8 cellular contexts compared by ENCODE assay signal in genomic region chr2:48114256-48114655, GRCh38.
DNase-seq lines count a peak whose midpoint lies in the region; ATAC-seq and TF ChIP-seq lines count a peak whose summit lies in the region.

No MANE protein-coding gene starts in this region.

- in situ Hi-C loops in Caki2 (cut with HindIII; ENCODE audit: low pct_unique_long_range_greater_than_20kb, low sequenced_read_pairs) = no loop called here

- H3K27ac ChIP-seq in HEK293 (ENCODE audit: extremely low read depth, low read depth, low read length) = no peak overlapping the region
- H3K27ac ChIP-seq in RWPE1 = no peak overlapping the region

- no peaks in the 10 kb centered on the region for H3K4me1 ChIP-seq in HEK293 (ENCODE audit: control insufficient read depth, insufficient read depth, low read length)

- H3K9me3 ChIP-seq in HEK293 (ENCODE audit: control insufficient read depth, insufficient read depth, low read depth, low read length) = no peaks in the 10 kb centered on the region

- H3K36me3 ChIP-seq in HEK293 (ENCODE audit: control insufficient read depth in 2 of 2, insufficient read depth in 1 of 2, low read length in 2 of 2) = no peaks in the 10 kb centered on the region

- H3K4me3 ChIP-seq in HEK293 (ENCODE audit: low read depth, low read length) = no peak overlapping the region
- H3K4me3 ChIP-seq in cardiac fibroblast (replicated peaks in 1 of 2; ENCODE audit: low read depth in 2 of 2, low read length in 2 of 2) = no peak overlapping the region

- POLR2A ChIA-PET in HEK293 (lab: Yijun Ruan, JAX) = no interaction called here
- POLR2A ChIA-PET in RWPE1 (lab: Yijun Ruan, JAX; ENCODE audit: low non-redundant PET) = no interaction called here

- CTCF ChIA-PET in HEK293 (lab: Yijun Ruan, JAX) (interaction anchor here (1.0 kb wide), 1 partner anchor 305 kb away, joined by 3 read pairs; no protein-coding TSS in a partner anchor), RWPE1 (lab: Yijun Ruan, JAX) (interaction anchor here (0.7 kb wide), 1 partner anchor 324 kb away, joined by 3 read pairs; no protein-coding TSS in a partner anchor)

- ATAC-seq in HG03045 (IDR thresholded peaks at IDR 0.05; ENCODE audit: unreplicated experiment) (no peak), GM21390 (IDR thresholded peaks at IDR 0.05; ENCODE audit: unreplicated experiment) (no peak)

- DNase-seq in Caki2 (ENCODE audit: low read depth) (peak; percentile 54), RWPE1 (ENCODE audit: low spot score) (peak; percentile 77), cardiac fibroblast (ENCODE audit: low read depth in 2 of 2) (peak; percentile 81 to 88), SHP77 (lab: John Stamatoyannopoulos, UW) (no peak)
- peak; percentile 73 for DNase-seq in stimulated activated CD8-positive, alpha-beta memory T cell treated with anti-CD3 and anti-CD28 coated beads, Interleukin-4, amount 100 ng/mL, for 48 hours

- TF ChIP-seq CTCF in HEK293 (tag by site-specific recombination; IDR thresholded peaks at IDR 0.05) (no peak), RWPE1 (conservative IDR thresholded peaks at IDR 0.05; ENCODE audit: low read depth) (no peak), cardiac fibroblast (IDR thresholded peaks at IDR 0.05; ENCODE audit: low read depth, low read length) (no peak)

TF ChIP-seq in HEK293, 187 proteins besides CTCF, POLR2A, EP300 and RAD21 (continues in another document):
- peak; percentile 88 for TF ChIP-seq ZNF660 (tag by site-specific recombination; IDR thresholded peaks at IDR 0.05)
- TF ChIP-seq ZNF174 (tag by site-specific recombination; IDR thresholded peaks at IDR 0.05) = no peak
- no peak for TF ChIP-seq ZNF621 (tag by site-specific recombination; IDR thresholded peaks at IDR 0.05)
- TF ChIP-seq EGR2 (tag by site-specific recombination; IDR thresholded peaks at IDR 0.05; ENCODE audit: low read depth) = no peak
- no peak for TF ChIP-seq ZNF501 (tag by site-specific recombination; IDR thresholded peaks at IDR 0.05)
- TF ChIP-seq ZNF140 (tag by site-specific recombination; IDR thresholded peaks at IDR 0.05) = no peak
- TF ChIP-seq ZNF155 (tag by site-specific recombination; IDR thresholded peaks at IDR 0.05) = no peak
- peak; percentile 65; the same call in 1 of the 2 replicates for TF ChIP-seq SP3 (tag by site-specific recombination; IDR thresholded peaks at IDR 0.05)
- no peak for TF ChIP-seq ZNF555 (tag by site-specific recombination; conservative IDR thresholded peaks at IDR 0.05)
- TF ChIP-seq ZSCAN30 (tag by site-specific recombination; IDR thresholded peaks at IDR 0.05) = no peak
- TF ChIP-seq PRDM4 (tag by site-specific recombination; IDR thresholded peaks at IDR 0.05) = no peak
- no peak for TF ChIP-seq HOXA7 (CRISPR knock-in tag; IDR thresholded peaks at IDR 0.05; ENCODE audit: borderline replicate concordance)
- TF ChIP-seq ZNF354C (tag by site-specific recombination; IDR thresholded peaks at IDR 0.05; ENCODE audit: borderline replicate concordance, low read depth) = no peak
- no peak for TF ChIP-seq HOXC10 (CRISPR knock-in tag; IDR thresholded peaks at IDR 0.05)
- 0 out of 2 replicates have a peak, but pooled peaks have one; percentile 20 for TF ChIP-seq PRDM6 (tag by site-specific recombination; IDR thresholded peaks at IDR 0.05)
- TF ChIP-seq KLF17 (tag by site-specific recombination; IDR thresholded peaks at IDR 0.05) = peak; percentile 76; the same call in 1 of the 2 replicates
- TF ChIP-seq ZNF664 (tag by site-specific recombination; IDR thresholded peaks at IDR 0.05) = no peak
- TF ChIP-seq YY2 (tag by site-specific recombination; IDR thresholded peaks at IDR 0.05) = no peak
- no peak for TF ChIP-seq ZNF449 (tag by site-specific recombination; IDR thresholded peaks at IDR 0.05)
- no peak for TF ChIP-seq ZNF169 (tag by site-specific recombination; IDR thresholded peaks at IDR 0.05)
- no peak for TF ChIP-seq ZNF792 (tag by site-specific recombination; IDR thresholded peaks at IDR 0.05)
- TF ChIP-seq BCL11B (tag by site-specific recombination; IDR thresholded peaks at IDR 0.05; ENCODE audit: low read depth) = no peak
- no peak for TF ChIP-seq ZNF791 (tag by site-specific recombination; IDR thresholded peaks at IDR 0.05)
- TF ChIP-seq ZNF560 (tag by site-specific recombination; IDR thresholded peaks at IDR 0.05; ENCODE audit: borderline replicate concordance) = no peak
- no peak for TF ChIP-seq RBAK (tag by site-specific recombination; IDR thresholded peaks at IDR 0.05)
- no peak for TF ChIP-seq ZNF280C (tag by site-specific recombination; IDR thresholded peaks at IDR 0.05)

Comparison
In these comparisons a context has a peak if more than half of its experiments do, and no peak if none do; other contexts are left out.
1. DNase-seq: peak in Caki2 (single experiment), RWPE1 (single experiment), cardiac fibroblast (2 of 2) and stimulated activated CD8-positive, alpha-beta memory T cell treated with anti-CD3 and anti-CD28 coated beads, Interleukin-4, amount 100 ng/mL, for 48 hours (single experiment); none in SHP77 (0 of 2).